ENCODE assay signal across 9 cellular contexts in the genomic region with DNA sequence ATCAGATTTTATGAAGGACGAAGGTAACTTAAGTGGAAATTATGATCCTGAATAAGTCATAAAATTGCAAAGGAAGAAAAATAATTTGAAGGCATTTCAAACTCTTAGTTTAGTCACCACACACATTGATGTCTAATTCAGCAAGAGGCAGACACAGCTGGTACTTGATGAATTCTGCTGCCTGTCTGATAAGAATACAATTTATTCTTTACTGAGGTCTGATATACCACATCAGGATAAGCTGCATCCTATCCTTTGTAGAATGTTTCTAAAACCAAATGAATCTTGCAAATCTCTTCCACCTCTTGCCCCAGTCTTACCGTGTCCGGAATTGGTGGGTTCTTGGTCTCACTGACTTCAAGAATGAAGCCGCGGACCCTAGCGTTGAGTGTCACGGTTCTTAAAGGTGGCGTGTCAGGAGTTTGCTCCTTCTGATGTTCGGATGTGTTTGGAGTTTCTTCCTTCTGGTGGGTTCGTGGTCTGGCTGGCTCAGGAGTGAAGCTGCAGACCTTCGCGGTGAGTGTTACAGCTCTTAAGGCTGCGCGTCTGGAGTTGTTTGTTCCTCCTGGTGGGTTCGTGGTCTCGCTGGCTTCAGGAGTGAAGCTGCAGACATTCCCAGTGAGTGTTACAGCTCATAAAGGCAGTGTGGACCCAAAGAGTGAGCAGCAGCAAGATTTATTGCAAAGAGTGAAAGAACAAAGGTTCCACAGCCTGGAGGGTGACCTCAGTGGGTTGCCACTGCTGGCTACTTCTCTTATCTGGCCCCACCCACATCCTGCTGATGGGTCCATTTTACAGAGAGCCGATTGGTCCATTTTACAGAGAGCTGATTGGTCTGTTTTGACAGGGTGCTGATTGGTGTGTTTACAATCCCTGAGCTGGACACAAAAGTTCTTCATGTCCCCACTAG. TPM values are rescaled to one million over a fixed set of nuclear protein-coding genes. Genes with fewer than 3 reads are reported as not detected.
A peak's percentile ranks its signal among the peaks of the same experiment; 100 is the strongest.
DNase-seq lines count a peak whose midpoint lies in the region; ATAC-seq and TF ChIP-seq lines count a peak whose summit lies in the region.
"Not testable (repeated sequence)": the region's sequence is repeated elsewhere in the genome, so short reads cannot be mapped to it uniquely, and the experiment has no call there.
"Had no signal": no experiment of that assay in that cellular context is flagged by ENCODE, and none has a peak within 500 bp of the region (broad histone marks: within the 10 kb centered on the region; RNA-seq: fewer than 3 reads in every experiment).

A gene with protein sequence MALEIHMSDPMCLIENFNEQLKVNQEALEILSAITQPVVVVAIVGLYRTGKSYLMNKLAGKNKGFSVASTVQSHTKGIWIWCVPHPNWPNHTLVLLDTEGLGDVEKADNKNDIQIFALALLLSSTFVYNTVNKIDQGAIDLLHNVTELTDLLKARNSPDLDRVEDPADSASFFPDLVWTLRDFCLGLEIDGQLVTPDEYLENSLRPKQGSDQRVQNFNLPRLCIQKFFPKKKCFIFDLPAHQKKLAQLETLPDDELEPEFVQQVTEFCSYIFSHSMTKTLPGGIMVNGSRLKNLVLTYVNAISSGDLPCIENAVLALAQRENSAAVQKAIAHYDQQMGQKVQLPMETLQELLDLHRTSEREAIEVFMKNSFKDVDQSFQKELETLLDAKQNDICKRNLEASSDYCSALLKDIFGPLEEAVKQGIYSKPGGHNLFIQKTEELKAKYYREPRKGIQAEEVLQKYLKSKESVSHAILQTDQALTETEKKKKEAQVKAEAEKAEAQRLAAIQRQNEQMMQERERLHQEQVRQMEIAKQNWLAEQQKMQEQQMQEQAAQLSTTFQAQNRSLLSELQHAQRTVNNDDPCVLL (minus strand): TSS at position 729 of the 910 bp plus-strand sequence. CDS start 3,305 bp downstream, outside the sequence.

- POLR2A ChIA-PET in naive thymus-derived CD8-positive, alpha-beta T cell (lab: Charles Lee): interaction anchor here (0.6 to 3.2 kb wide), 11 partner anchors 11 to 288 kb away, joined by 3 to 20 read pairs (median 4); partner anchors contain the start of genes GBP2, GBP3 and GBP4

- H3K4me1 ChIP-seq in breast epithelium: not testable (repeated sequence)

- TF ChIP-seq POLR2A in breast epithelium (IDR thresholded peaks at IDR 0.05): not testable (repeated sequence)

- H3K27me3 Mint-ChIP-seq in naive thymus-derived CD8-positive, alpha-beta T cell; stimulated activated memory B cell treated with anti-CD40 and anti-IgM and Interleukin-4, amounts not matched to agents 10 μg/mL and 1 μg/mL and 100 μg/mL, for 72 hours: not testable (repeated sequence)

- not testable (repeated sequence) for H3K27me3 ChIP-seq in breast epithelium

- H3K9me3 Mint-ChIP-seq in naive thymus-derived CD8-positive, alpha-beta T cell; stimulated activated memory B cell treated with anti-CD40 and anti-IgM and Interleukin-4, amounts not matched to agents 10 μg/mL and 1 μg/mL and 100 μg/mL, for 72 hours: not testable (repeated sequence)

- peak within 1 kb of the TSS; percentile 87 to 99 (median 97) for H3K4me3 Mint-ChIP-seq in naive thymus-derived CD8-positive, alpha-beta T cell
- peak within 1 kb of the TSS; percentile 99 for H3K4me3 Mint-ChIP-seq in stimulated activated memory B cell treated with anti-CD40 and anti-IgM and Interleukin-4, amounts not matched to agents 10 μg/mL and 1 μg/mL and 100 μg/mL, for 72 hours

- not testable (repeated sequence) for TF ChIP-seq CTCF in breast epithelium (IDR thresholded peaks at IDR 0.05)

- intact Hi-C loops in breast epithelium (cut with DNase I; ENCODE audit: low total_unique reads): not testable (repeated sequence)

- peak within 1 kb of the TSS; percentile 3 to 25 (median 24) for H3K4me3 ChIP-seq in breast epithelium

- H3K36me3 ChIP-seq in breast epithelium: not testable (repeated sequence)

- H3K4me1 Mint-ChIP-seq in naive thymus-derived CD8-positive, alpha-beta T cell: peaks cover 36 to 89% (median 82%) of the 10 kb centered on the region in 4 donors
- peaks cover 38% of the 10 kb centered on the region for H3K4me1 Mint-ChIP-seq in stimulated activated memory B cell treated with anti-CD40 and anti-IgM and Interleukin-4, amounts not matched to agents 10 μg/mL and 1 μg/mL and 100 μg/mL, for 72 hours

- H3K36me3 Mint-ChIP-seq in naive thymus-derived CD8-positive, alpha-beta T cell: peaks cover 12 to 20% (median 18%) of the 10 kb centered on the region in 3 donors
- H3K36me3 Mint-ChIP-seq in stimulated activated memory B cell treated with anti-CD40 and anti-IgM and Interleukin-4, amounts not matched to agents 10 μg/mL and 1 μg/mL and 100 μg/mL, for 72 hours: peaks cover 12% of the 10 kb centered on the region

- peak; percentile 22 for DNase-seq in T follicular helper cell (ENCODE audit: low read depth)
- DNase-seq in activated CD8-positive, alpha-beta memory T cell treated with anti-CD3 and anti-CD28 coated beads, Interleukin-2, amount 50 U/mL, for 4 hours: peak; percentile 54
- not testable (repeated sequence) for DNase-seq in breast epithelium (ENCODE audit: low spot score in 2 of 2)
- peak in 9 of 10 donors; percentile 14 to 75 (median 57) for DNase-seq in naive thymus-derived CD8-positive, alpha-beta T cell

- ATAC-seq in GM18511 (IDR thresholded peaks at IDR 0.05; ENCODE audit: unreplicated experiment) (peak; percentile 89), GM21619 (IDR thresholded peaks at IDR 0.05; ENCODE audit: unreplicated experiment) (peak; percentile 81), HG03196 (IDR thresholded peaks at IDR 0.05; ENCODE audit: unreplicated experiment) (peak; percentile 72)
- ATAC-seq in naive thymus-derived CD8-positive, alpha-beta T cell: peak; percentile 67 to 75
- peak; percentile 91 for ATAC-seq in stimulated activated memory B cell treated with anti-CD40 and anti-IgM and Interleukin-4, amounts not matched to agents 10 μg/mL and 1 μg/mL and 100 μg/mL, for 72 hours

- H3K27ac Mint-ChIP-seq in naive thymus-derived CD8-positive, alpha-beta T cell: peak within 1 kb of the TSS; percentile 91 to 99 (median 96)
- H3K27ac Mint-ChIP-seq in stimulated activated memory B cell treated with anti-CD40 and anti-IgM and Interleukin-4, amounts not matched to agents 10 μg/mL and 1 μg/mL and 100 μg/mL, for 72 hours: peak within 1 kb of the TSS; percentile 91

- H3K9me3 ChIP-seq in breast epithelium: not testable (repeated sequence)

- peak within 1 kb of the TSS in 1 of 2 donors; percentile 25 for H3K27ac ChIP-seq in breast epithelium

RNA-seq across cellular contexts. Expression of the gene that starts here (rescaled TPM):
- total RNA-seq in breast epithelium: 1 to 10 TPM; 1.8 to 3.1 (median 2.6) TPM
- total RNA-seq in naive thymus-derived CD8-positive, alpha-beta T cell: 10 to 100 TPM; 19.9 to 22.2 TPM
- polyA plus RNA-seq in naive thymus-derived CD8-positive, alpha-beta T cell: 10 to 100 TPM; 24.6 to 51.9 (median 48.7) TPM
- polyA plus RNA-seq: neural cell had no signal

Comparison
In these comparisons a context has a peak if more than half of its experiments do, and no peak if none do; other contexts are left out.
1. RNA of the gene that starts here (total RNA-seq): 19.9 to 22.2 TPM in naive thymus-derived CD8-positive, alpha-beta T cell; 1.8 to 3.1 TPM in breast epithelium; every median in the first group is over 4 times any median in the second.
2. Peak in every context shown above with its lines, with median percentiles within 50 percentile points of each other: ATAC-seq.